ENCODE assay signal across 1 cellular context in the genomic region with DNA sequence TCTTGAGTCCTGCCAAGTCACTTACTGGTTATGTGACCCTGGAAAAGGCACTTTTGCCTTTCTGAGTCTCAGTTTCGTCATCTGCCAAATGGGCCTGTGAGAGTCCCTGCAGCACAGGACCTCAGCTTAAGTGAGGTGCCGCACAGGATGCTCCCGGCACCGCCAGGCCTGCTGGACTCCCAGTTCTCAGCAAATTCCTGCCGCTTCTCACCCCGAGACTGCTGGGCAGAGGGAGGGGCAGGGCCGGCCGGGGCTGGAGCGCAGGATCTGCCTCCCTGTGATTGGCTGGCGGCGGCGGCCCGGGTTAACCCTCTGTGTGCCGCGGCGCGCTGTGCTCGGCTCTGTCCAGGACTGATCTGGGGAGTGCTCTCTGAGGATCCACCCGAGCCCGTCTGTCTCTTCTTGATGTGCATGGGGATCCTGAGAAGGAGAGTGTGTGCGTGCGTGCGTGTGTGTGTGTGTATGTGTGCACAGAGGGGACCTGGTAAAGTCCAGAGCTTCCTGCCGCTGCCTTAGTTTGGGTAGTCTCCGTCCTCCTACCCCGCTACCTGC.
A peak's percentile ranks its signal among the peaks of the same experiment; 100 is the strongest.
TF ChIP-seq lines count a peak whose summit lies in the region.

No MANE protein-coding gene starts in this region.

TF ChIP-seq in GM12878, 131 proteins besides CTCF, POLR2A, EP300 and RAD21:
- peak; percentile 22; the same call in 1 of the 2 replicates for TF ChIP-seq NR2F1 (conservative IDR thresholded peaks at IDR 0.05)
- TF ChIP-seq, protein P1, sequence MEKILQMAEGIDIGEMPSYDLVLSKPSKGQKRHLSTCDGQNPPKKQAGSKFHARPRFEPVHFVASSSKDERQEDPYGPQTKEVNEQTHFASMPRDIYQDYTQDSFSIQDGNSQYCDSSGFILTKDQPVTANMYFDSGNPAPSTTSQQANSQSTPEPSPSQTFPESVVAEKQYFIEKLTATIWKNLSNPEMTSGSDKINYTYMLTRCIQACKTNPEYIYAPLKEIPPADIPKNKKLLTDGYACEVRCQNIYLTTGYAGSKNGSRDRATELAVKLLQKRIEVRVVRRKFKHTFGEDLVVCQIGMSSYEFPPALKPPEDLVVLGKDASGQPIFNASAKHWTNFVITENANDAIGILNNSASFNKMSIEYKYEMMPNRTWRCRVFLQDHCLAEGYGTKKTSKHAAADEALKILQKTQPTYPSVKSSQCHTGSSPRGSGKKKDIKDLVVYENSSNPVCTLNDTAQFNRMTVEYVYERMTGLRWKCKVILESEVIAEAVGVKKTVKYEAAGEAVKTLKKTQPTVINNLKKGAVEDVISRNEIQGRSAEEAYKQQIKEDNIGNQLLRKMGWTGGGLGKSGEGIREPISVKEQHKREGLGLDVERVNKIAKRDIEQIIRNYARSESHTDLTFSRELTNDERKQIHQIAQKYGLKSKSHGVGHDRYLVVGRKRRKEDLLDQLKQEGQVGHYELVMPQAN (conservative IDR thresholded peaks at IDR 0.05), result 0 out of 2 replicates have a peak, but pooled peaks have one; percentile 11
- TF ChIP-seq SPI1 (IDR thresholded peaks at IDR 0.05; ENCODE audit: borderline replicate concordance, insufficient read depth, low read depth, low read length), result no peak
- TF ChIP-seq SMARCA5 (IDR thresholded peaks at IDR 0.05), result peak; percentile 93; the same call in 1 of the 2 replicates
- no peak for TF ChIP-seq ESRRA (IDR thresholded peaks at IDR 0.05; ENCODE audit: low read length)
- 0 out of 2 replicates have a peak, but pooled peaks have one; percentile 36 for TF ChIP-seq HDGF (IDR thresholded peaks at IDR 0.05)
- TF ChIP-seq ELK1 (IDR thresholded peaks at IDR 0.05; ENCODE audit: low read depth, low read length), result no peak
- TF ChIP-seq ZNF217 (IDR thresholded peaks at IDR 0.05), result peak; percentile 88; the same call in 1 of the 2 replicates
- 0 out of 2 replicates have a peak, but pooled peaks have one; percentile 47 for TF ChIP-seq NBN (IDR thresholded peaks at IDR 0.05)
- TF ChIP-seq RFX5 (IDR thresholded peaks at IDR 0.05; ENCODE audit: low read depth, low read length), result no peak
- 0 out of 2 replicates have a peak, but pooled peaks have one; percentile 2 for TF ChIP-seq IKZF1 (conservative IDR thresholded peaks at IDR 0.05)
- TF ChIP-seq, protein P2, sequence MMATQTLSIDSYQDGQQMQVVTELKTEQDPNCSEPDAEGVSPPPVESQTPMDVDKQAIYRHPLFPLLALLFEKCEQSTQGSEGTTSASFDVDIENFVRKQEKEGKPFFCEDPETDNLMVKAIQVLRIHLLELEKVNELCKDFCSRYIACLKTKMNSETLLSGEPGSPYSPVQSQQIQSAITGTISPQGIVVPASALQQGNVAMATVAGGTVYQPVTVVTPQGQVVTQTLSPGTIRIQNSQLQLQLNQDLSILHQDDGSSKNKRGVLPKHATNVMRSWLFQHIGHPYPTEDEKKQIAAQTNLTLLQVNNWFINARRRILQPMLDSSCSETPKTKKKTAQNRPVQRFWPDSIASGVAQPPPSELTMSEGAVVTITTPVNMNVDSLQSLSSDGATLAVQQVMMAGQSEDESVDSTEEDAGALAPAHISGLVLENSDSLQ (IDR thresholded peaks at IDR 0.05), result peak; percentile 17; the same call in 1 of the 2 replicates
TF ChIP-seq in GM12878: peak in this region for 8.
